Comparison of ENCODE assay signal across 9 cellular contexts in genomic region chr3:125032100-125032643, GRCh38. TPM values are rescaled to one million over a fixed set of nuclear protein-coding genes. Genes with fewer than 3 reads are reported as not detected.
A peak's percentile ranks its signal among the peaks of the same experiment; 100 is the strongest.
DNase-seq lines count a peak whose midpoint lies in the region; ATAC-seq, FAIRE-seq and TF ChIP-seq lines count a peak whose summit lies in the region.
"Had no signal": no experiment of that assay in that cellular context is flagged by ENCODE, and none has a peak within 500 bp of the region (broad histone marks: within the 10 kb centered on the region; RNA-seq: fewer than 3 reads in every experiment).

No MANE protein-coding gene starts in this region.

- TF ChIP-seq EP300 in H1 (IDR thresholded peaks at IDR 0.05; ENCODE audit: borderline replicate concordance in 1 of 2, low read depth in 2 of 2, low read length in 2 of 2), result no peak

- H4K8ac ChIP-seq in H1 (ENCODE audit: extremely low read depth, insufficient read depth, low read length) (no peak overlapping the region), mesendoderm (ENCODE audit: low read depth, low read length) (no peak overlapping the region)

- no peak for FAIRE-seq in H1 (lab: Jason Lieb, UNC)

- H3K56ac ChIP-seq in H1 (replicated peaks; ENCODE audit: insufficient read length, low read depth, low read length) (no peak overlapping the region), mesendoderm (ENCODE audit: low read length) (peak overlapping the region; percentile 80)

- POLR2A ChIA-PET in Caco-2 (lab: Charles Lee) (no interaction called here), H1 (lab: Charles Lee; ENCODE audit: partially characterized antibody) (no interaction called here), PC-3 (lab: Charles Lee; ENCODE audit: unreplicated experiment) (no interaction called here)

- no peaks in the 10 kb centered on the region for H3K9me2 ChIP-seq in Loucy (replicated peaks; ENCODE audit: low read depth, low read length)
- H3K9me2 ChIP-seq in PC-3 (replicated peaks; ENCODE audit: low read length), result no peaks in the 10 kb centered on the region

- no peak for TF ChIP-seq POLR2A in H1 (IDR thresholded peaks at IDR 0.05; ENCODE audit: control extremely low read depth in 1 of 2, low read depth in 2 of 2, low read length in 2 of 2)

- H3F3A ChIP-seq in Loucy (ENCODE audit: low read depth), result 0 out of 2 replicates have a peak, but pooled peaks cover 3% of the 10 kb centered on the region
- H3F3A ChIP-seq in PC-3 (ENCODE audit: low read length, unreplicated experiment), result no peaks in the 10 kb centered on the region

- no peak overlapping the region for H3K23ac ChIP-seq in H1 (ENCODE audit: insufficient read length)
- peak overlapping the region; percentile 20 for H3K23ac ChIP-seq in mesendoderm (ENCODE audit: low read length)

- no peak overlapping the region for H2BK20ac ChIP-seq in H1 (ENCODE audit: low read length)

- no peak overlapping the region for H3K27ac ChIP-seq in H1 (ENCODE audit: low read depth, low read length)
- H3K27ac ChIP-seq in mesendoderm (ENCODE audit: low read depth, low read length), result peak overlapping the region; percentile 77
- no peak overlapping the region for H3K27ac ChIP-seq in PC-3 (ENCODE audit: low read length)
- H3K27ac ChIP-seq: psoas muscle had no signal

- H3K79me2 ChIP-seq in Loucy (ENCODE audit: insufficient read depth, low read length) (no peaks in the 10 kb centered on the region; the same call in 1 of the 2 replicates), H1 (ENCODE audit: control insufficient read depth in 1 of 2, insufficient read depth in 2 of 2, low read length in 2 of 2) (no peaks in the 10 kb centered on the region; a peak in 1 of 4 replicates), mesendoderm (ENCODE audit: control insufficient read depth, insufficient read depth, low read length) (peaks cover 40% of the 10 kb centered on the region), PC-3 (ENCODE audit: low read length) (no peaks in the 10 kb centered on the region)

- H3K27ac Mint-ChIP-seq in Caco-2 (ENCODE audit: unreplicated experiment), result peak overlapping the region; percentile 64

- H3K9me3 ChIP-seq in Caco-2 (no peaks in the 10 kb centered on the region; the same call in 1 of the 2 replicates), Loucy (ENCODE audit: insufficient read depth, low read depth, low read length) (peaks cover 4% of the 10 kb centered on the region; the same call in 1 of the 2 replicates), H1 (ENCODE audit: insufficient read depth in 2 of 2, low read depth in 1 of 2, low read length in 1 of 2) (0 out of 4 replicates have a peak, but pooled peaks cover 0 to 3% of the 10 kb centered on the region in 2 experiments), PC-3 (ENCODE audit: low read length) (no peaks in the 10 kb centered on the region)
- H3K9me3 ChIP-seq: psoas muscle had no signal

- H3K9me3 Mint-ChIP-seq in Caco-2 (ENCODE audit: unreplicated experiment), result peaks cover 11% of the 10 kb centered on the region

- ATAC-seq in PC-3 (no peak), HG02981 (IDR thresholded peaks at IDR 0.05; ENCODE audit: unreplicated experiment) (no peak), GM19463 (IDR thresholded peaks at IDR 0.05; ENCODE audit: unreplicated experiment) (no peak)

- no peak overlapping the region for H2BK12ac ChIP-seq in H1 (ENCODE audit: low read depth, low read length)

- H2BK120ac ChIP-seq in H1 (replicated peaks; ENCODE audit: low read depth, low read length), result no peak overlapping the region
- H2BK120ac ChIP-seq in mesendoderm (ENCODE audit: low read depth, low read length), result no peak overlapping the region

- no peak overlapping the region for H2BK15ac ChIP-seq in H1 (ENCODE audit: low read length)
- no peak overlapping the region for H2BK15ac ChIP-seq in mesendoderm (replicated peaks; ENCODE audit: low read depth)

- H3K4ac ChIP-seq in H1 (replicated peaks; ENCODE audit: insufficient read length, low read depth, low read length) (no peak overlapping the region), mesendoderm (ENCODE audit: low read depth, low read length) (no peak overlapping the region)

- H3K36me3 ChIP-seq in Caco-2 (ENCODE audit: control insufficient read depth, insufficient read depth, low read length) (no peaks in the 10 kb centered on the region; the same call in 1 of the 2 replicates), Loucy (ENCODE audit: insufficient read depth, low read length) (peaks cover 16% of the 10 kb centered on the region; the same call in 1 of the 2 replicates), H1 (ENCODE audit: control insufficient read depth in 2 of 4, insufficient read depth in 4 of 4, low read length in 3 of 4) (peaks cover 0 to 7% (median 2%) of the 10 kb centered on the region in 4 experiments; a peak in 4 of 8 replicates), mesendoderm (ENCODE audit: control insufficient read depth, insufficient read depth, low read length) (peaks cover 8% of the 10 kb centered on the region), PC-3 (ENCODE audit: low read depth, low read length) (no peaks in the 10 kb centered on the region)

- BruUV-seq in Caco-2 (replicated peaks; lab: Mats Ljungman, UMichigan) (no TSS peak), PC-3 (replicated peaks; lab: Mats Ljungman, UMichigan) (no TSS peak)

- no peaks in the 10 kb centered on the region for H3K27me3 Mint-ChIP-seq in Caco-2 (ENCODE audit: insufficient read depth, unreplicated experiment)

- H3K23me2 ChIP-seq in H1 (ENCODE audit: low read depth, low read length), result peaks cover 4% of the 10 kb centered on the region; the same call in 1 of the 2 replicates

- H3K4me2 ChIP-seq in Loucy (ENCODE audit: low read depth, low read length, poor library complexity, severe bottlenecking) (no peak overlapping the region), H1 (ENCODE audit: insufficient read depth in 1 of 2, low read depth in 2 of 2, low read length in 2 of 2) (no peak overlapping the region), mesendoderm (ENCODE audit: low read length) (no peak overlapping the region), PC-3 (ENCODE audit: low read length) (no peak overlapping the region)

- no peak overlapping the region for H3K4me3 ChIP-seq in Caco-2 (ENCODE audit: low read depth, low read length)
- H3K4me3 ChIP-seq in Loucy (ENCODE audit: low read length, poor library complexity, severe bottlenecking), result no peak overlapping the region
- no peak overlapping the region for H3K4me3 ChIP-seq in H1 (ENCODE audit: extremely low read depth in 1 of 4, insufficient read depth in 2 of 4, low read depth in 3 of 4, low read length in 4 of 4)
- no peak overlapping the region for H3K4me3 ChIP-seq in mesendoderm (ENCODE audit: low read length)
- no peak overlapping the region for H3K4me3 ChIP-seq in PC-3 (ENCODE audit: low read length)
- H3K4me3 ChIP-seq: psoas muscle had no signal

- H4K91ac ChIP-seq in H1 (replicated peaks; ENCODE audit: insufficient read length, low read length), result no peak overlapping the region

- no peaks in the 10 kb centered on the region for H4K20me1 ChIP-seq in Loucy (ENCODE audit: insufficient read depth, low read length, poor library complexity, severe bottlenecking)
- H4K20me1 ChIP-seq in H1 (replicated peaks in 1 of 2; ENCODE audit: control insufficient read depth in 1 of 2, insufficient read depth in 2 of 2, low read length in 2 of 2), result peaks cover 0 to 2% of the 10 kb centered on the region in 2 experiments
- no peaks in the 10 kb centered on the region for H4K20me1 ChIP-seq in PC-3 (ENCODE audit: low read length)

- no peak overlapping the region for H3K18ac ChIP-seq in H1 (ENCODE audit: extremely low read depth, low read length)
- H3K18ac ChIP-seq in mesendoderm (ENCODE audit: low read length), result no peak overlapping the region

- no peak overlapping the region for H3K14ac ChIP-seq in H1 (ENCODE audit: insufficient read length)

- TF ChIP-seq CTCF in Caco-2 (IDR thresholded peaks at IDR 0.05; ENCODE audit: insufficient read depth in 1 of 2, low read depth in 1 of 2, low read length in 1 of 2, severe bottlenecking in 1 of 2, unreplicated experiment in 1 of 2) (no peak), Loucy (conservative IDR thresholded peaks at IDR 0.05; ENCODE audit: low read length) (0 out of 2 replicates have a peak, but pooled peaks have one; percentile 11), H1 (IDR thresholded peaks at IDR 0.05; ENCODE audit: control extremely low read depth in 1 of 3, insufficient read depth in 1 of 3, low read depth in 1 of 3, low read length in 3 of 3) (peak in 1 of 3 experiments; percentile 5; a peak in 1 of 4 replicates), PC-3 (conservative IDR thresholded peaks at IDR 0.05; ENCODE audit: low read depth, low read length) (no peak)

- H2AFZ ChIP-seq in Loucy (ENCODE audit: low read length), result no peak overlapping the region
- no peak overlapping the region for H2AFZ ChIP-seq in H1 (ENCODE audit: low read length)
- no peak overlapping the region for H2AFZ ChIP-seq in PC-3 (ENCODE audit: low read length)

- H2BK5ac ChIP-seq in H1 (ENCODE audit: low read depth, low read length) (no peak overlapping the region), mesendoderm (ENCODE audit: low read length) (peak overlapping the region; percentile 96)

- no peak overlapping the region for H3K9ac ChIP-seq in Loucy (ENCODE audit: low read depth, low read length, poor library complexity, severe bottlenecking)
- no peak overlapping the region for H3K9ac ChIP-seq in H1 (replicated peaks in 1 of 4; ENCODE audit: extremely low read depth in 1 of 4, low read depth in 3 of 4, low read length in 3 of 4)
- H3K9ac ChIP-seq in mesendoderm (ENCODE audit: low read length), result peak overlapping the region; percentile 1
- no peak overlapping the region for H3K9ac ChIP-seq in PC-3 (ENCODE audit: low read length)

- H4K5ac ChIP-seq in H1 (ENCODE audit: insufficient read length, low read depth, low read length) (no peak overlapping the region), mesendoderm (ENCODE audit: low read length) (peak overlapping the region; percentile 59)

- DNase-seq in Caco-2 (peak in 1 of 2 experiments; percentile 37), H1 (ENCODE audit: low read depth in 1 of 2, low spot score in 2 of 2) (no peak), mesendoderm (peak; percentile 94), PC-3 (no peak), T-helper 2 cell (no peak)
- DNase-seq: psoas muscle had no signal

- H3K36me3 Mint-ChIP-seq in Caco-2 (ENCODE audit: insufficient read depth, unreplicated experiment), result peaks cover 55% of the 10 kb centered on the region

- H2AK5ac ChIP-seq in H1 (ENCODE audit: low read depth, low read length), result no peak overlapping the region
- H2AK5ac ChIP-seq in mesendoderm (ENCODE audit: low read length), result no peak overlapping the region

- TF ChIP-seq RAD21 in H1 (IDR thresholded peaks at IDR 0.05 in 1 of 2, conservative IDR thresholded peaks at IDR 0.05 in 1 of 2; ENCODE audit: low read depth in 2 of 2, low read length in 2 of 2), result no peak; a peak in 1 of 4 replicates

- WGBS in H1 (ENCODE audit: extremely low coverage in 1 of 2, insufficient coverage in 1 of 2, insufficient read length in 1 of 2, insufficient replicate concordance in 2 of 2, low coverage in 1 of 2, low lambda C conversion rate in 2 of 2, missing lambda C conversion rate in 1 of 2), 2 experiments, result 75% methylated on average over 5 of the region's 5 CpGs; no CpG with 5 or more reads in 1 of the 2 experiments
- no CpG with 5 or more reads among the region's 5 CpGs for WGBS in mesendoderm (ENCODE audit: extremely low coverage, insufficient coverage, low lambda C conversion rate)

- H3K4me3 Mint-ChIP-seq in Caco-2 (ENCODE audit: unreplicated experiment), result no peak overlapping the region

- H3K79me1 ChIP-seq in H1 (ENCODE audit: low read depth, low read length) (peaks cover 2% of the 10 kb centered on the region; the same call in 1 of the 2 replicates), mesendoderm (ENCODE audit: low read length) (peaks cover 26% of the 10 kb centered on the region)

- peaks cover 14% of the 10 kb centered on the region for H3K4me1 Mint-ChIP-seq in Caco-2 (ENCODE audit: low read depth, unreplicated experiment)

- no peaks in the 10 kb centered on the region for H3K27me3 ChIP-seq in Caco-2 (replicated peaks; ENCODE audit: control insufficient read depth, insufficient read depth, low read length)
- H3K27me3 ChIP-seq in Loucy (ENCODE audit: insufficient read depth, low read length, poor library complexity, severe bottlenecking), result no peaks in the 10 kb centered on the region
- no peaks in the 10 kb centered on the region for H3K27me3 ChIP-seq in H1 (replicated peaks in 1 of 4; ENCODE audit: control insufficient read depth in 3 of 4, extremely low read depth in 1 of 4, insufficient read depth in 3 of 4, low read length in 3 of 4)
- H3K27me3 ChIP-seq in mesendoderm (ENCODE audit: insufficient read depth, low read length, poor library complexity), result no peaks in the 10 kb centered on the region
- H3K27me3 ChIP-seq in PC-3 (ENCODE audit: low read length), result no peaks in the 10 kb centered on the region

- H3K4me1 ChIP-seq in Caco-2 (no peaks in the 10 kb centered on the region), Loucy (ENCODE audit: insufficient read depth, low read length, poor library complexity, severe bottlenecking) (peaks cover 9% of the 10 kb centered on the region), H1 (replicated peaks in 1 of 4; ENCODE audit: control insufficient read depth in 3 of 4, insufficient read depth in 4 of 4, low read length in 3 of 4) (0 out of 7 replicates have a peak, but pooled peaks cover 0 to 2% (median 0%) of the 10 kb centered on the region in 4 experiments), mesendoderm (ENCODE audit: control insufficient read depth, low read depth, low read length) (peaks cover 8% of the 10 kb centered on the region), PC-3 (ENCODE audit: insufficient read depth, low read length) (no peaks in the 10 kb centered on the region)

- CTCF ChIA-PET in Caco-2 (lab: Charles Lee), result no interaction called here
- CTCF ChIA-PET in H1 (lab: Charles Lee; ENCODE audit: partially characterized antibody), result interaction anchor here (0.5 to 1.2 kb wide), 6 partner anchors 14 to 272 kb away, joined by 3 to 6 read pairs (median 3); no protein-coding TSS in a partner anchor
- CTCF ChIA-PET in PC-3 (lab: Charles Lee), result no interaction called here

- intact Hi-C loops in Caco-2 (cut with micrococcal nuclease; ENCODE audit: unreplicated experiment) (no loop called here), PC-3 (cut with micrococcal nuclease) (no loop called here)

RNA-seq across cellular contexts. Expression of gene HEG1, which starts 23.6 kb away (rescaled TPM):
- total RNA-seq in Caco-2 (2022) (51.8 and 69.8 TPM in 2 replicates), PC-3 (2014; rRNA removed) (1.2 and 3.2 TPM in 2 replicates)
- 9.7 and 13.1 TPM in 2 replicates for total RNA-seq in H1 (2021; fragmentation: NEBNext Ultra II Directional; extraction: Animal tissue kit (Norgen Biotek cat#: 25700))
- 5.0 and 5.3 TPM in 2 replicates for polyA plus RNA-seq in H1 (2011; rRNA removed)
- 3.2 TPM for polyA plus RNA-seq in H1 (2011; cell fraction: cytosol; rRNA removed)
- polyA plus RNA-seq in H1 (2011; cell fraction: nucleus; rRNA removed), result 5.4 TPM
- polyA plus RNA-seq in H1 (2012, experiment 1 of 2), result 4.5 to 6.0 TPM (median 5.0 TPM) in 4 replicates
- 0.62 TPM for polyA plus RNA-seq in H1 (2012, experiment 2 of 2)
- 5.1 TPM for polyA plus RNA-seq in H1 (2013, experiment 1 of 2)
- 5.3 TPM for polyA plus RNA-seq in H1 (2013, experiment 2 of 2)
- 9.4 and 11.0 TPM in 2 replicates for polyA minus RNA-seq in H1 (2011; rRNA and poly(A)+ RNA removed)
- polyA minus RNA-seq in H1 (2011; cell fraction: cytosol; rRNA and poly(A)+ RNA removed), result 8.3 TPM
- 8.0 TPM for polyA minus RNA-seq in H1 (2011; cell fraction: nucleus; rRNA and poly(A)+ RNA removed)
- 36.8 TPM for polyA plus RNA-seq in mesendoderm (2013, experiment 1 of 2)
- 35.1 TPM for polyA plus RNA-seq in mesendoderm (2013, experiment 2 of 2)
